In genomic region chr11:67416416-67417335, GRCh38 we compare ENCODE assay signal across 10 cellular contexts. TPM values are rescaled to one million over a fixed set of nuclear protein-coding genes. Genes with fewer than 3 reads are reported as not detected.
DNase-seq lines count a peak whose midpoint lies in the region; ATAC-seq and TF ChIP-seq lines count a peak whose summit lies in the region.
"Had no signal": no experiment of that assay in that cellular context is flagged by ENCODE, and none has a peak within 500 bp of the region (broad histone marks: within the 10 kb centered on the region; RNA-seq: fewer than 3 reads in every experiment).

No MANE protein-coding gene starts in this region.

- H3K4me1 ChIP-seq in GM23248 (ENCODE audit: insufficient read depth) (no peaks in the 10 kb centered on the region), PC-3 (ENCODE audit: insufficient read depth, low read length) (peaks cover 6% of the 10 kb centered on the region; the same call in 1 of the 2 replicates)

- H2AFZ ChIP-seq in GM23248, result no peak overlapping the region
- no peak overlapping the region for H2AFZ ChIP-seq in PC-3 (ENCODE audit: low read length)

- no peaks in the 10 kb centered on the region for H3K36me3 Mint-ChIP-seq in activated naive CD8-positive, alpha-beta T cell treated with anti-CD3 and anti-CD28 coated beads, Interleukin-2, amount 50 U/mL, for 24 hours (ENCODE audit: low read depth)
- H3K36me3 Mint-ChIP-seq in natural killer cell, result no peaks in the 10 kb centered on the region

- in situ Hi-C loops in GM23248 (cut with MboI), result no loop called here

- TF ChIP-seq CTCF in PC-3 (conservative IDR thresholded peaks at IDR 0.05; ENCODE audit: low read depth, low read length) (no peak), natural killer cell (IDR thresholded peaks at IDR 0.05) (no peak), GM20000 (IDR thresholded peaks at IDR 0.05; ENCODE audit: extremely low read depth, missing control alignments) (no peak)

- H3K4me2 ChIP-seq in GM23248 (ENCODE audit: unreplicated experiment) (no peak overlapping the region), PC-3 (ENCODE audit: low read length) (no peak overlapping the region)

- H3K4me3 ChIP-seq in GM23248, result no peak overlapping the region
- no peak overlapping the region for H3K4me3 ChIP-seq in PC-3 (ENCODE audit: low read length)

- H3K36me3 ChIP-seq in GM23248 (ENCODE audit: low read depth), result no peaks in the 10 kb centered on the region
- no peaks in the 10 kb centered on the region for H3K36me3 ChIP-seq in PC-3 (ENCODE audit: low read depth, low read length)

- H3F3A ChIP-seq in GM23248 (ENCODE audit: insufficient read depth) (no peaks in the 10 kb centered on the region), PC-3 (ENCODE audit: low read length, unreplicated experiment) (no peaks in the 10 kb centered on the region)

- POLR2A ChIA-PET in PC-3 (lab: Charles Lee; ENCODE audit: unreplicated experiment), result no interaction called here

- H3K79me2 ChIP-seq in GM23248 (ENCODE audit: insufficient read depth) (no peaks in the 10 kb centered on the region), PC-3 (ENCODE audit: low read length) (no peaks in the 10 kb centered on the region)

- no peak overlapping the region for H3K9ac ChIP-seq in GM23248
- H3K9ac ChIP-seq in PC-3 (ENCODE audit: low read length), result no peak overlapping the region

- no peaks in the 10 kb centered on the region for H3K27me3 Mint-ChIP-seq in activated naive CD8-positive, alpha-beta T cell treated with anti-CD3 and anti-CD28 coated beads, Interleukin-2, amount 50 U/mL, for 24 hours
- no peaks in the 10 kb centered on the region for H3K27me3 Mint-ChIP-seq in natural killer cell (ENCODE audit: low read depth in 2 of 2)

- intact Hi-C loops in PC-3 (cut with micrococcal nuclease) (no loop called here), natural killer cell (cut with micrococcal nuclease) (no loop called here)

- BruUV-seq in PC-3 (replicated peaks; lab: Mats Ljungman, UMichigan), result no TSS peak

- H3K9me2 ChIP-seq in GM23248 (ENCODE audit: insufficient read depth) (no peaks in the 10 kb centered on the region), PC-3 (replicated peaks; ENCODE audit: low read length) (no peaks in the 10 kb centered on the region)

- H3K4me1 Mint-ChIP-seq in activated naive CD8-positive, alpha-beta T cell treated with anti-CD3 and anti-CD28 coated beads, Interleukin-2, amount 50 U/mL, for 24 hours, result peaks cover 72% of the 10 kb centered on the region
- peaks cover 33 to 80% of the 10 kb centered on the region in 2 donors for H3K4me1 Mint-ChIP-seq in natural killer cell

- no peaks in the 10 kb centered on the region for H3K9me3 Mint-ChIP-seq in activated naive CD8-positive, alpha-beta T cell treated with anti-CD3 and anti-CD28 coated beads, Interleukin-2, amount 50 U/mL, for 24 hours
- no peaks in the 10 kb centered on the region for H3K9me3 Mint-ChIP-seq in natural killer cell

- no peak for ATAC-seq in PC-3
- no peak for ATAC-seq in activated naive CD8-positive, alpha-beta T cell treated with anti-CD3 and anti-CD28 coated beads, Interleukin-2, amount 50 U/mL, for 24 hours
- ATAC-seq in natural killer cell, result no peak
- ATAC-seq in HG03565 (IDR thresholded peaks at IDR 0.05; ENCODE audit: unreplicated experiment), result no peak
- no peak for ATAC-seq in HG03196 (IDR thresholded peaks at IDR 0.05; ENCODE audit: unreplicated experiment)

- H3K27me3 ChIP-seq in GM23248 (replicated peaks; ENCODE audit: insufficient read depth), result peaks cover 6% of the 10 kb centered on the region; the same call in 1 of the 2 replicates
- no peaks in the 10 kb centered on the region for H3K27me3 ChIP-seq in PC-3 (ENCODE audit: low read length)

- peak overlapping the region; percentile 67 for H3K4me3 Mint-ChIP-seq in activated naive CD8-positive, alpha-beta T cell treated with anti-CD3 and anti-CD28 coated beads, Interleukin-2, amount 50 U/mL, for 24 hours
- peak overlapping the region; percentile 82 for H3K4me3 Mint-ChIP-seq in natural killer cell

- CTCF ChIA-PET in PC-3 (lab: Charles Lee), result no interaction called here

- peak; percentile 37 for DNase-seq in GM23248
- DNase-seq in PC-3, result peak; percentile 34
- DNase-seq in activated naive CD8-positive, alpha-beta T cell treated with anti-CD3 and anti-CD28 coated beads, Interleukin-2, amount 50 U/mL, for 24 hours, result peak; percentile 61
- no peak for DNase-seq in natural killer cell
- no peak for DNase-seq in hepatic stellate cell (ENCODE audit: low spot score)
- DNase-seq in GM20000 (ENCODE audit: low spot score), result no peak

- no peaks in the 10 kb centered on the region for H4K20me1 ChIP-seq in GM23248 (ENCODE audit: insufficient read depth)
- no peaks in the 10 kb centered on the region for H4K20me1 ChIP-seq in PC-3 (ENCODE audit: low read length)

- H3K9me3 ChIP-seq in GM23248 (ENCODE audit: low read depth), result no peaks in the 10 kb centered on the region
- H3K9me3 ChIP-seq in PC-3 (ENCODE audit: low read length), result no peaks in the 10 kb centered on the region

- peak overlapping the region; percentile 83 for H3K27ac Mint-ChIP-seq in activated naive CD8-positive, alpha-beta T cell treated with anti-CD3 and anti-CD28 coated beads, Interleukin-2, amount 50 U/mL, for 24 hours
- peak overlapping the region; percentile 66 to 87 for H3K27ac Mint-ChIP-seq in natural killer cell

- WGBS in GM23248 (ENCODE audit: low coverage in 1 of 2, low lambda C conversion rate in 2 of 2, missing lambda C conversion rate in 2 of 2), 2 experiments, result 73 to 76% methylated on average over 20 to 21 of the region's 21 CpGs

- H3K27ac ChIP-seq in GM23248, result no peak overlapping the region
- no peak overlapping the region for H3K27ac ChIP-seq in PC-3 (ENCODE audit: low read length)
- H3K27ac ChIP-seq: HL-60 had no signal

RNA-seq across cellular contexts. Expression of gene CARNS1, which starts 1.2 kb away (rescaled TPM):
- total RNA-seq in GM23248 (2014; rRNA removed; shearing (Covaris generic)), result 0.38 and 0.43 TPM in 2 replicates
- polyA plus RNA-seq in GM23248 (2016; fragmentation: Nextera tagmentation; extraction: Ambion mirVana), result 0.13 and 0.38 TPM in 2 replicates
- total RNA-seq in PC-3 (2014; rRNA removed), result 0.22 TPM in 1 of 2 replicates, not detected in the other
- 10 to 100 TPM; 25.0 to 29.0 (median 25.0) TPM for total RNA-seq in natural killer cell
- total RNA-seq: fibroblast of villous mesenchyme had no signal

RNA-seq across cellular contexts. Expression of gene RPS6KB2, which starts 11.6 kb away (rescaled TPM):
- total RNA-seq in GM23248 (2014; rRNA removed; shearing (Covaris generic)), result 68.0 and 71.2 TPM in 2 replicates
- polyA plus RNA-seq in GM23248 (2016; fragmentation: Nextera tagmentation; extraction: Ambion mirVana), result 52.3 and 53.0 TPM in 2 replicates
- total RNA-seq in PC-3 (2014; rRNA removed), result 170 and 208 TPM in 2 replicates
- total RNA-seq in natural killer cell, result 10 to 100 TPM; 81.0 to 89.6 (median 84.6) TPM

RNA-seq across cellular contexts. Expression of gene TBC1D10C, which starts 12.8 kb away (rescaled TPM):
- total RNA-seq in GM23248 (2014; rRNA removed; shearing (Covaris generic)), result not detected in 2 replicates
- polyA plus RNA-seq in GM23248 (2016; fragmentation: Nextera tagmentation; extraction: Ambion mirVana), result 0.25 TPM in 1 of 2 replicates, not detected in the other
- total RNA-seq in PC-3 (2014; rRNA removed) (not detected in 2 replicates), natural killer cell (100 to 1,000 TPM; 314 to 359 (median 342) TPM)
- total RNA-seq: fibroblast of villous mesenchyme had no signal

RNA-seq across cellular contexts. Expression of gene PPP1CA, which starts 15.0 kb away (rescaled TPM):
- 140 and 172 TPM in 2 replicates for total RNA-seq in GM23248 (2014; rRNA removed; shearing (Covaris generic))
- polyA plus RNA-seq in GM23248 (2016; fragmentation: Nextera tagmentation; extraction: Ambion mirVana), result 207 and 222 TPM in 2 replicates
- total RNA-seq in PC-3 (2014; rRNA removed) (449 and 477 TPM in 2 replicates), natural killer cell (100 to 1,000 TPM; 222 to 245 (median 233) TPM)

RNA-seq across cellular contexts. Expression of gene PTPRCAP, which starts 20.8 kb away (rescaled TPM):
- not detected in 2 replicates for total RNA-seq in GM23248 (2014; rRNA removed; shearing (Covaris generic))
- polyA plus RNA-seq in GM23248 (2016; fragmentation: Nextera tagmentation; extraction: Ambion mirVana), result 0.43 and 0.68 TPM in 2 replicates
- total RNA-seq in PC-3 (2014; rRNA removed), result 0.15 and 0.29 TPM in 2 replicates
- total RNA-seq in natural killer cell, result 100 to 1,000 TPM; 240 to 301 (median 269) TPM
- total RNA-seq: fibroblast of villous mesenchyme had no signal

Comparison
In these comparisons a context has a peak if more than half of its experiments do, and no peak if none do; other contexts are left out.
1. DNase-seq: peak in GM23248 (single experiment), PC-3 (single experiment) and activated naive CD8-positive, alpha-beta T cell treated with anti-CD3 and anti-CD28 coated beads, Interleukin-2, amount 50 U/mL, for 24 hours (single experiment); none in natural killer cell (single experiment), hepatic stellate cell (single experiment) and GM20000 (single experiment).
2. RNA of gene CARNS1, which starts 1.2 kb away (total RNA-seq): 25.0 to 29.0 TPM in natural killer cell; 0.38 to 0.43 TPM in GM23248 and 0.22 TPM in PC-3; every median in the first group is over 10 times any median in the second.
3. RNA of gene TBC1D10C, which starts 12.8 kb away (total RNA-seq): 314 to 359 TPM in natural killer cell; not detected in GM23248 and not detected in PC-3; every median in the first group is over 100 times any median in the second.